8 cellular contexts compared by ENCODE assay signal in genomic region chr6:33172307-33173227, GRCh38. TPM values are rescaled to one million over a fixed set of nuclear protein-coding genes. Genes with fewer than 3 reads are reported as not detected.
DNase-seq lines count a peak whose midpoint lies in the region; ATAC-seq and TF ChIP-seq lines count a peak whose summit lies in the region.

No MANE protein-coding gene starts in this region.

- DNase-seq in EL (peak; percentile 63), dedifferentiated amniotic fluid mesenchymal stem cell (ENCODE audit: extremely low spot score) (peak; percentile 22), neural progenitor cell (ENCODE audit: low spot score) (peak; percentile 69), SKM-1 treated with dmso at 0.1 percent for 144 hours (lab: John Stamatoyannopoulos, UW; ENCODE audit: unreplicated experiment) (no peak), uterus (no peak), DMS114 treated with DMSO at 0.1 percent for 48 hours (lab: John Stamatoyannopoulos, UW; ENCODE audit: unreplicated experiment) (no peak)

- H3K4me1 Mint-ChIP-seq in neural progenitor cell = peaks cover 2% of the 10 kb centered on the region

- H3K79me2 ChIP-seq in Loucy (ENCODE audit: insufficient read depth, low read length) (no peaks in the 10 kb centered on the region), neural progenitor cell (ENCODE audit: low read depth) (no peaks in the 10 kb centered on the region)

- H3F3A ChIP-seq in Loucy (ENCODE audit: low read depth) (no peaks in the 10 kb centered on the region), neural progenitor cell (ENCODE audit: low read depth) (no peaks in the 10 kb centered on the region)

- no peaks in the 10 kb centered on the region for H3K9me3 ChIP-seq in Loucy (ENCODE audit: insufficient read depth, low read depth, low read length)
- no peaks in the 10 kb centered on the region for H3K9me3 ChIP-seq in neural progenitor cell (ENCODE audit: low read depth)
- H3K9me3 ChIP-seq in uterus = no peaks in the 10 kb centered on the region

- H3K9ac ChIP-seq in Loucy (ENCODE audit: low read depth, low read length, poor library complexity, severe bottlenecking) (no peak overlapping the region), neural progenitor cell (no peak overlapping the region)

- no peak for TF ChIP-seq POLR2A in uterus (IDR thresholded peaks at IDR 0.05)

- H4K20me1 ChIP-seq in Loucy (ENCODE audit: insufficient read depth, low read length, poor library complexity, severe bottlenecking) = no peaks in the 10 kb centered on the region
- no peaks in the 10 kb centered on the region for H4K20me1 ChIP-seq in neural progenitor cell (ENCODE audit: low read depth)

- no peaks in the 10 kb centered on the region for H3K36me3 Mint-ChIP-seq in neural progenitor cell

- no peak overlapping the region for H3K4me3 Mint-ChIP-seq in neural progenitor cell

- H3K27me3 ChIP-seq in Loucy (ENCODE audit: insufficient read depth, low read length, poor library complexity, severe bottlenecking) (no peaks in the 10 kb centered on the region), neural progenitor cell (no peaks in the 10 kb centered on the region), uterus (no peaks in the 10 kb centered on the region)

- no peaks in the 10 kb centered on the region for H3K9me3 Mint-ChIP-seq in neural progenitor cell

- H3K36me3 ChIP-seq in Loucy (ENCODE audit: insufficient read depth, low read length) = no peaks in the 10 kb centered on the region
- H3K36me3 ChIP-seq in neural progenitor cell = no peaks in the 10 kb centered on the region
- no peaks in the 10 kb centered on the region for H3K36me3 ChIP-seq in uterus

- H3K9me2 ChIP-seq in Loucy (replicated peaks; ENCODE audit: low read depth, low read length) = no peaks in the 10 kb centered on the region

- no peak overlapping the region for H3K27ac ChIP-seq in neural progenitor cell
- no peak overlapping the region for H3K27ac ChIP-seq in uterus

- TF ChIP-seq CTCF in Loucy (conservative IDR thresholded peaks at IDR 0.05; ENCODE audit: low read length) = peak; percentile 55
- peak; percentile 57 for TF ChIP-seq CTCF in neural progenitor cell (IDR thresholded peaks at IDR 0.05)
- TF ChIP-seq CTCF in uterus (IDR thresholded peaks at IDR 0.05) = peak in 1 of 4 experiments; percentile 6

- no peak for ATAC-seq in GM18867 (IDR thresholded peaks at IDR 0.05; ENCODE audit: unreplicated experiment)

- H3K4me2 ChIP-seq in Loucy (ENCODE audit: low read depth, low read length, poor library complexity, severe bottlenecking) (no peak overlapping the region), neural progenitor cell (no peak overlapping the region)

- H3K27ac Mint-ChIP-seq in neural progenitor cell = peak overlapping the region; percentile 37

- H2AFZ ChIP-seq in Loucy (ENCODE audit: low read length) = no peak overlapping the region
- no peak overlapping the region for H2AFZ ChIP-seq in neural progenitor cell (replicated peaks)

- H3K27me3 Mint-ChIP-seq in neural progenitor cell (ENCODE audit: insufficient read depth, low read depth) = peaks cover 7% of the 10 kb centered on the region

- H3K4me1 ChIP-seq in Loucy (ENCODE audit: insufficient read depth, low read length, poor library complexity, severe bottlenecking) (no peaks in the 10 kb centered on the region), neural progenitor cell (no peaks in the 10 kb centered on the region), uterus (no peaks in the 10 kb centered on the region)

- H3K4me3 ChIP-seq in Loucy (ENCODE audit: low read length, poor library complexity, severe bottlenecking) = no peak overlapping the region
- H3K4me3 ChIP-seq in neural progenitor cell = no peak overlapping the region
- no peak overlapping the region for H3K4me3 ChIP-seq in uterus

- intact Hi-C loops in uterus (cut with DNase I; ENCODE audit: low total_unique reads) = no loop called here

RNA-seq across cellular contexts. Expression of gene COL11A2, which starts 19.7 kb away (rescaled TPM):
- 0.49 and 0.99 TPM in 2 replicates for total RNA-seq in neural progenitor cell (ENCODE audit: low replicate concordance)
- 1 to 10 TPM in 2 of 4 donors, under 1 TPM in 2; under 0.01 to 2.6 (median 1.0) TPM for total RNA-seq in uterus

RNA-seq across cellular contexts. Expression of gene RXRB, which starts 27.9 kb away (rescaled TPM):
- total RNA-seq in neural progenitor cell (ENCODE audit: low replicate concordance) = 10.2 and 21.7 TPM in 2 replicates
- total RNA-seq in uterus = 10 to 100 TPM; 28.6 to 71.0 (median 34.0) TPM

RNA-seq across cellular contexts. Expression of gene SLC39A7, which starts 28.1 kb away (rescaled TPM):
- total RNA-seq in neural progenitor cell (ENCODE audit: low replicate concordance) = 40.8 and 59.2 TPM in 2 replicates
- total RNA-seq in uterus = 10 to 100 TPM; 53.8 to 87.8 (median 57.5) TPM

RNA-seq across cellular contexts. Expression of gene HSD17B8, which starts 31.9 kb away (rescaled TPM):
- total RNA-seq in neural progenitor cell (ENCODE audit: low replicate concordance) = 4.8 and 9.5 TPM in 2 replicates
- 10 to 100 TPM in 1 of 4 donors, 1 to 10 TPM in 2, not detected in 1; 2.6 to 11.3 (median 5.8) TPM for total RNA-seq in uterus

RNA-seq across cellular contexts. Expression of gene RING1, which starts 35.7 kb away (rescaled TPM):
- total RNA-seq in neural progenitor cell (ENCODE audit: low replicate concordance) = 12.1 and 20.2 TPM in 2 replicates
- total RNA-seq in uterus = 10 to 100 TPM in 3 of 4 donors, 1 to 10 TPM in 1; 1.8 to 66.9 (median 30.1) TPM

Comparison
In these comparisons a context has a peak if more than half of its experiments do, and no peak if none do; other contexts are left out.
1. DNase-seq: peak in EL (single experiment), dedifferentiated amniotic fluid mesenchymal stem cell (single experiment) and neural progenitor cell (single experiment); none in SKM-1 treated with dmso at 0.1 percent for 144 hours (single experiment), uterus (0 of 2) and DMS114 treated with DMSO at 0.1 percent for 48 hours (single experiment).